In genomic region chr19:41535029-41535622, GRCh38 we compare ENCODE assay signal across 8 cellular contexts. TPM values are rescaled to one million over a fixed set of nuclear protein-coding genes. Genes with fewer than 3 reads are reported as not detected.
DNase-seq lines count a peak whose midpoint lies in the region; ATAC-seq and TF ChIP-seq lines count a peak whose summit lies in the region.

No MANE protein-coding gene starts in this region.

- H3K27ac Mint-ChIP-seq in naive B cell = peak overlapping the region; percentile 72 to 96 (median 91)

- H3K4me1 Mint-ChIP-seq in naive B cell = peaks cover 74 to 86% (median 74%) of the 10 kb centered on the region in 3 donors

- H3K27me3 Mint-ChIP-seq in naive B cell = no peaks in the 10 kb centered on the region

- H3K4me3 ChIP-seq in KMS-11 (IDR thresholded peaks at IDR 0.05; ENCODE audit: insufficient read depth, low read depth, low read length) (no peak overlapping the region), psoas muscle (no peak overlapping the region)

- H3K9ac ChIP-seq in KMS-11 = peak overlapping the region; percentile 33; the same call in 1 of the 2 replicates

- H3K79me2 ChIP-seq in KMS-11 (ENCODE audit: insufficient read depth, low read depth) = peaks cover 9% of the 10 kb centered on the region; the same call in 1 of the 2 replicates

- peaks cover 0 to 16% of the 10 kb centered on the region in 2 donors for H3K36me3 Mint-ChIP-seq in naive B cell

- TF ChIP-seq CTCF in KMS-11 (conservative IDR thresholded peaks at IDR 0.05; ENCODE audit: low read depth, low read length) (no peak), psoas muscle (IDR thresholded peaks at IDR 0.05) (no peak)

- H3K4me2 ChIP-seq in KMS-11 = peak overlapping the region; percentile 74

- H4K20me1 ChIP-seq in KMS-11 (ENCODE audit: insufficient read depth) = no peaks in the 10 kb centered on the region

- DNase-seq in naive B cell = peak; percentile 74
- DNase-seq in psoas muscle = no peak
- DNase-seq in stimulated activated CD4-positive, alpha-beta T cell treated with anti-CD3 and anti-CD28 coated beads, Interleukin-2, amount 100 ng/mL, for 48 hours = no peak
- no peak for DNase-seq in LoVo (ENCODE audit: low spot score)
- DNase-seq in stimulated activated CD4-positive, alpha-beta T cell treated with anti-CD3 and anti-CD28 coated beads, Interleukin-4, amount 100 ng/mL, for 24 hours = no peak

- 65 to 73% (median 70%) methylated on average over 4 of the region's 4 CpGs for WGBS in psoas muscle, 3 donors

- peaks cover 95% of the 10 kb centered on the region for H3K4me1 ChIP-seq in KMS-11 (ENCODE audit: low read depth, poor library complexity, severe bottlenecking)
- H3K4me1 ChIP-seq in psoas muscle = peaks cover 5% of the 10 kb centered on the region

- ATAC-seq in GM18861 (IDR thresholded peaks at IDR 0.05; ENCODE audit: unreplicated experiment) (peak; percentile 67), GM21717 (IDR thresholded peaks at IDR 0.05; ENCODE audit: unreplicated experiment) (peak; percentile 43), naive B cell (ENCODE audit: low read depth in 2 of 2) (peak; percentile 67 to 69), psoas muscle (no peak)

- peak overlapping the region; percentile 47 for H3K27ac ChIP-seq in KMS-11
- H3K27ac ChIP-seq in psoas muscle = no peak overlapping the region

- H3K36me3 ChIP-seq in KMS-11 (ENCODE audit: insufficient read depth) (no peaks in the 10 kb centered on the region), psoas muscle (ENCODE audit: insufficient read depth in 1 of 2, low read depth in 1 of 2) (no peaks in the 10 kb centered on the region)

- H3K9me3 ChIP-seq in psoas muscle = no peaks in the 10 kb centered on the region

- H3K27me3 ChIP-seq in KMS-11 (ENCODE audit: insufficient read depth, low read depth) (peaks cover 18% of the 10 kb centered on the region; the same call in 1 of the 2 replicates), psoas muscle (ENCODE audit: insufficient read depth in 3 of 3, low read length in 2 of 3) (no peaks in the 10 kb centered on the region)

- peaks cover 0 to 21% (median 15%) of the 10 kb centered on the region in 7 donors for H3K9me3 Mint-ChIP-seq in naive B cell

- H3K4me3 Mint-ChIP-seq in naive B cell = peak overlapping the region; percentile 77 to 91 (median 86)

- intact Hi-C loops in psoas muscle (cut with DNase I) = loop anchor here in 1 of 2 donors (5.0 kb wide), 1 partner anchor 88 kb away; no protein-coding TSS in a partner anchor

- no peak overlapping the region for H2AFZ ChIP-seq in KMS-11 (ENCODE audit: low read depth)

RNA-seq across cellular contexts. Expression of gene CEACAM21, which starts 40.8 kb away (rescaled TPM):
- 10 to 100 TPM in 5 of 6 donors, 1 to 10 TPM in 1; 7.1 to 57.2 (median 20.0) TPM for polyA plus RNA-seq in naive B cell (ENCODE audit: low read depth in 6 of 6)
- total RNA-seq in psoas muscle = under 1 TPM in 2 of 4 donors, not detected in 2; 0.21 to 0.28 TPM
- under 1 TPM; 0.05 to 0.48 (median 0.20) TPM for polyA plus RNA-seq in psoas muscle

Comparison
In these comparisons a context has a peak if more than half of its experiments do, and no peak if none do; other contexts are left out.
1. ATAC-seq: peak in GM18861 (single experiment), GM21717 (single experiment) and naive B cell (2 of 2); none in psoas muscle (0 of 4).
2. RNA of gene CEACAM21, which starts 40.8 kb away (polyA plus RNA-seq): 7.1 to 57.2 TPM in naive B cell; 0.05 to 0.48 TPM in psoas muscle; every median in the first group is over 4 times any median in the second.